ENCODE assay signal across 8 cellular contexts in the genomic region with DNA sequence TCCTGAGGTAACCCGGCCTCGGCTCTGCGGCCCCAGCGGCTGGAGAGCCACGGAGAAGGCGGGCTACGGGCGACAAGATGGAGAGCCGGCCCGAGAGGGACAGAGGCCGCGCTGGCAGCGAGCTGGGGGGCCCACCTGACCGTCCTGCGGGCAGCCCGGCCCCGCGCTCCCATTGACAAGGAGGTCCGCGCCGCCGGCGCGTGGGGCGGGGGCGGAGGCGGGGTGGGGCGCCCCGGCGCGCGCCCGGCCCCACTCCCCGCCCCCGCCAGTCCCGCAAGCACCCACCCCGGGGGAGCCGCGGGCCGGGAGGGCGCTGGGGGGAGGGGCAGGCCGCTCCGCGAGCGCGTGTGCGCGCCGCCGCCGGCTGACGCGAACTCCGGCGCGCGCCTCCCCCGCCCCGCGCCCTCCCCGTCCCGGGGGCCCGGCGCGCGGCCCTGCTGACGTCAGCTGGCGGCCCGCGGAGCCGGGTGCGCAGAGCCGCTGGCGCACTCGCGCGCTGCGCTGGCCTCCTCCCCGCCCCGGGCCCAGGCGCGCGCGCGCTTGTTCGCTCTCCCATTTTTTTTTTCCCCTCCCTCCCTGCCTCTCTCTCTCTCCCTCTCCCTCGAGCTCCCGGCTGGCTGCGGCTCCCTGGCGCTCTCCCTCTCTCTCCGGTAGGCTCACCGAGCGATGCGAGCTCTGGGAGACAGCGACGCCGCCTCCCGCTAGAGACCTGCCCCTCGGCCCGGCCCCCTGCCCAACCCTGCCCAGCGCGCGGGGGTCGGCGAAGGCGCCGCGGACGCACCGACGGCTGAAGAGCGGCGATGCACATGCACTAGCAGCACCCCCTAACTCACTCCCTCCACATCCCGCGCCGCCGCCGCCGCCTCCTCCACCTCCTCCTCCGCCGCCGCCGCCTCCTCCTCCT. TPM values are rescaled to one million over a fixed set of nuclear protein-coding genes. Genes with fewer than 3 reads are reported as not detected.
DNase-seq lines count a peak whose midpoint lies in the region; FAIRE-seq and TF ChIP-seq lines count a peak whose summit lies in the region.

GNAO1 (plus strand) TSS at position 587 of the 904 bp plus-strand sequence. CDS start 747 bp downstream, outside the sequence.

- H3K4me3 ChIP-seq in GM06990 (replicated peaks; ENCODE audit: low read depth, low read length) (peak within 1 kb of the TSS; percentile 28), ascending aorta (peak within 1 kb of the TSS; percentile 93 to 95), right atrium auricular region (peak within 1 kb of the TSS; percentile 56 to 73)

- intact Hi-C loops in ascending aorta (cut with DNase I) = loop anchor here (5.0 to 10.0 kb wide), 4 partner anchors 76 to 1256 kb away; partner anchors contain the start of genes IRX5 and MT1E
- intact Hi-C loops in posterior vena cava (cut with DNase I) = loop anchor here (10.0 kb wide), 3 partner anchors 86 to 706 kb away; no protein-coding TSS in a partner anchor

- no peak for FAIRE-seq in RCC 7860 (lab: Jason Lieb, UNC)

- H3K27me3 ChIP-seq in GM06990 (replicated peaks; ENCODE audit: control insufficient read depth, insufficient read depth, low read length) = peaks cover 3% of the 10 kb centered on the region
- no peaks in the 10 kb centered on the region for H3K27me3 ChIP-seq in ascending aorta
- H3K27me3 ChIP-seq in right atrium auricular region = no peaks in the 10 kb centered on the region

- H3K27ac ChIP-seq in ascending aorta (peak within 1 kb of the TSS; percentile 92), right atrium auricular region (peak within 1 kb of the TSS; percentile 93 to 95)

- H3K9me3 ChIP-seq in ascending aorta = no peaks in the 10 kb centered on the region
- no peaks in the 10 kb centered on the region for H3K9me3 ChIP-seq in right atrium auricular region

- H3K4me1 ChIP-seq in ascending aorta (peaks cover 0 to 19% of the 10 kb centered on the region in 2 donors), right atrium auricular region (peaks cover 0 to 41% of the 10 kb centered on the region in 2 donors)

- no peak for TF ChIP-seq CTCF in GM06990 (IDR thresholded peaks at IDR 0.05; ENCODE audit: insufficient read depth, low read length, poor library complexity, severe bottlenecking)
- TF ChIP-seq CTCF in ascending aorta (IDR thresholded peaks at IDR 0.05) = no peak
- TF ChIP-seq CTCF in right atrium auricular region (IDR thresholded peaks at IDR 0.05) = no peak

- DNase-seq in GM06990 (ENCODE audit: extremely low read depth, insufficient read length) = peak; percentile 38
- DNase-seq in HuH-7 (ENCODE audit: low spot score) = peak; percentile 61
- peak; percentile 12 to 51 for DNase-seq in SW 1271 (lab: John Stamatoyannopoulos, UW)
- peak in 1 of 2 donors; percentile 79 for DNase-seq in ascending aorta (ENCODE audit: low spot score in 2 of 2)
- DNase-seq in right atrium auricular region (ENCODE audit: low spot score) = peak; percentile 64
- peak; percentile 90 for DNase-seq in posterior vena cava (ENCODE audit: low spot score)
- DNase-seq in RCC 7860 (ENCODE audit: low spot score) = no peak
- no peak for DNase-seq in OCI-M1 (lab: John Stamatoyannopoulos, UW)

- H3K36me3 ChIP-seq in GM06990 (ENCODE audit: control insufficient read depth, insufficient read depth, low read length) (no peaks in the 10 kb centered on the region), ascending aorta (no peaks in the 10 kb centered on the region), right atrium auricular region (no peaks in the 10 kb centered on the region)

RNA-seq across cellular contexts. Expression of gene GNAO1, which starts in this region (rescaled TPM):
- total RNA-seq in ascending aorta = 0.53 TPM
- total RNA-seq in right atrium auricular region = 10 to 100 TPM; 43.1 to 54.8 TPM
- total RNA-seq in posterior vena cava = 10 to 100 TPM; 21.4 to 39.1 TPM

Comparison
In these comparisons a context has a peak if more than half of its experiments do, and no peak if none do; other contexts are left out.
1. RNA of gene GNAO1 (total RNA-seq): 43.1 to 54.8 TPM in right atrium auricular region and 21.4 to 39.1 TPM in posterior vena cava; 0.53 TPM in ascending aorta (single experiment); every median in the first group is over 10 times any median in the second.
2. DNase-seq: peak in GM06990 (single experiment), HuH-7 (single experiment), SW 1271 (2 of 2), right atrium auricular region (single experiment) and posterior vena cava (single experiment); none in RCC 7860 (single experiment) and OCI-M1 (single experiment).
3. H3K4me3 ChIP-seq: peak in every context shown above with its lines; median percentile 94 in ascending aorta; 64 in right atrium auricular region; 28 in GM06990.